Comparison of ENCODE assay signal across 8 cellular contexts in the genomic region with DNA sequence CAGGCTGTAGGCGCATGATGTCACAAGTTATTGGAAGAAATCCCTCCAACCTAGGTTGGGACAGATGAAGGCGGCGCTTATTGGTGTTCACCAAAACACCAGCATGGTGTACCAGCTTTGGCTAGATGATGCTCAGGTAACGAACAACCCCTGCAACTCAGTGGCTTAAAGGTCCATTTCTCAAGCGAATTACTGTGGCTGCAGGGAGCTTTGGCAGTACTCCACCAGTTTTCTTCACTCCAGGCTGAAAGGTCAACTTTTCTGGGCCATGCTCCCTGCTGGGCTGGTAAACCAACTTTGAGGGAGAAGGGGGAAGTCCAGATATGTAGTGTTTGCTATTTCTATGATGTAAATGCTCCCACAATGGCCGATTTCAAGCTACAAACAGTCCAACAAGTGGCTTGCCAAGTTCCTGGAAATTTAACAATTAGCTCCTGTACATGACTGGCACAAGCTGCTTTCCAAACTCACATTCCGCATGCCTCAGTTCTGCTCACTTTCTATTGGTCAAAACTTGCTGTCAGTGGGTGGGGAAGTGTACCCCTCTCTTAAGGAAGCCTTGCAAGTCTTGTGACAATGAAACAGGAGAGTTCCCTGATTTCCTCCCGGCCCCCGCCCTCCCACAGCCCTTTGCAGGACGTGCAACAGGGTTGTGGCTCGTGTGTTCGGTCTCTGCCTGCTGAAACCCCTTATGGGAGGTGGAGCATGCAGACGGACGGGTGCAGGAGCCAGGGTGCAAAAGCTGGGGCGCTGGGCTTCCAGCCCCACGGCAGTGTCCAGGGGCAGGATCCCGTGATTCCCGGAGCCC. TPM values are rescaled to one million over a fixed set of nuclear protein-coding genes. Genes with fewer than 3 reads are reported as not detected.
DNase-seq lines count a peak whose midpoint lies in the region; ATAC-seq and TF ChIP-seq lines count a peak whose summit lies in the region.

No MANE protein-coding gene starts in this region.

- no peak for TF ChIP-seq CTCF in adrenal gland (IDR thresholded peaks at IDR 0.05)

- H3K4me3 Mint-ChIP-seq in CD8-positive, alpha-beta memory T cell, result peak overlapping the region; percentile 82 to 95 (median 93)

- no peak overlapping the region for H3K27ac ChIP-seq in CD8-positive, alpha-beta memory T cell (ENCODE audit: low read depth, low read length)
- H3K27ac ChIP-seq in adrenal gland (peak overlapping the region in 3 of 5 donors; percentile 75 to 99 (median 95)), right cardiac atrium (ENCODE audit: low read length) (peak overlapping the region; percentile 61)

- H3K4me1 ChIP-seq in CD8-positive, alpha-beta memory T cell (ENCODE audit: insufficient read depth, low read length), result peaks cover 7% of the 10 kb centered on the region
- peaks cover 5 to 20% of the 10 kb centered on the region in 2 donors for H3K4me1 ChIP-seq in adrenal gland (replicated peaks in 1 of 2)
- H3K4me1 ChIP-seq in right cardiac atrium (ENCODE audit: control insufficient read depth, insufficient read depth, low read length), result no peaks in the 10 kb centered on the region

- no peak for TF ChIP-seq POLR2A in adrenal gland (IDR thresholded peaks at IDR 0.05)

- H3K9me3 Mint-ChIP-seq in CD8-positive, alpha-beta memory T cell, result no peaks in the 10 kb centered on the region

- no peaks in the 10 kb centered on the region for H3K9me3 ChIP-seq in CD8-positive, alpha-beta memory T cell (ENCODE audit: low read length)
- H3K9me3 ChIP-seq in adrenal gland (replicated peaks in 1 of 3) (no peaks in the 10 kb centered on the region), right cardiac atrium (ENCODE audit: control insufficient read depth, low read length) (no peaks in the 10 kb centered on the region)

- H3K4me3 ChIP-seq in CD8-positive, alpha-beta memory T cell (ENCODE audit: low read length), result peak overlapping the region; percentile 46
- peak overlapping the region in 3 of 4 donors; percentile 61 to 96 (median 71) for H3K4me3 ChIP-seq in adrenal gland
- peak overlapping the region; percentile 86 for H3K4me3 ChIP-seq in right cardiac atrium (ENCODE audit: low read length)

- H3K4me1 Mint-ChIP-seq in CD8-positive, alpha-beta memory T cell, result peaks cover 11 to 18% (median 15%) of the 10 kb centered on the region in 3 donors

- peaks cover 0 to 3% (median 1%) of the 10 kb centered on the region in 3 donors for H3K36me3 Mint-ChIP-seq in CD8-positive, alpha-beta memory T cell

- peak overlapping the region in 6 of 8 donors; percentile 10 to 88 (median 69) for H3K27ac Mint-ChIP-seq in CD8-positive, alpha-beta memory T cell

- POLR2A ChIA-PET in CD8-positive, alpha-beta memory T cell (lab: Charles Lee), result interaction anchor here (1.2 kb wide), 1 partner anchor 57 kb away, joined by 5 read pairs; the partner anchor contains the start of gene AGGF1

- intact Hi-C loops in adrenal gland (cut with DNase I) (no loop called here), right cardiac atrium (cut with DNase I) (no loop called here)

- no peak for DNase-seq in CD8-positive, alpha-beta memory T cell
- DNase-seq in adrenal gland (peak; percentile 21 to 53 (median 32)), right cardiac atrium (peak; percentile 34 to 70 (median 64)), putamen (ENCODE audit: low spot score) (peak; percentile 46), GM19238 (ENCODE audit: insufficient read length, low spot score) (no peak)

- CTCF ChIA-PET in CD8-positive, alpha-beta memory T cell (lab: Charles Lee), result interaction anchor here (0.7 kb wide), 1 partner anchor 10 kb away, joined by 4 read pairs; no protein-coding TSS in a partner anchor

- ATAC-seq in HG03097 (IDR thresholded peaks at IDR 0.05; ENCODE audit: low FRiP score, unreplicated experiment) (peak; percentile 28), right cardiac atrium (peak; percentile 63 to 64), GM21447 (IDR thresholded peaks at IDR 0.05; ENCODE audit: unreplicated experiment) (no peak), GM19324 (IDR thresholded peaks at IDR 0.05; ENCODE audit: low FRiP score, unreplicated experiment) (no peak)

- H3K36me3 ChIP-seq in CD8-positive, alpha-beta memory T cell (ENCODE audit: insufficient read depth, low read length), result no peaks in the 10 kb centered on the region
- H3K36me3 ChIP-seq in adrenal gland (replicated peaks in 1 of 2), result no peaks in the 10 kb centered on the region

- peaks cover 8% of the 10 kb centered on the region in 2 donors for H3K27me3 Mint-ChIP-seq in CD8-positive, alpha-beta memory T cell

- 27 to 45% (median 40%) methylated on average over 4 to 18 of the region's 18 CpGs for WGBS in adrenal gland, 4 donors
- 14% methylated on average over 18 of the region's 18 CpGs for WGBS in right cardiac atrium

- no peaks in the 10 kb centered on the region for H3K27me3 ChIP-seq in CD8-positive, alpha-beta memory T cell (ENCODE audit: insufficient read depth, low read length, poor library complexity, severe bottlenecking)
- H3K27me3 ChIP-seq in adrenal gland, result no peaks in the 10 kb centered on the region
- H3K27me3 ChIP-seq in right cardiac atrium (ENCODE audit: control insufficient read depth, insufficient read depth), result no peaks in the 10 kb centered on the region

RNA-seq across cellular contexts. Expression of gene ZBED3, which starts 0.6 kb away (rescaled TPM):
- total RNA-seq in CD8-positive, alpha-beta memory T cell, result 1 to 10 TPM; 1.3 to 1.5 TPM
- 1.6 TPM for polyA plus RNA-seq in CD8-positive, alpha-beta memory T cell
- total RNA-seq in adrenal gland (10 to 100 TPM in 4 of 8 donors, 1 to 10 TPM in 4; 1.3 to 13.9 (median 10.4) TPM), right cardiac atrium (10 to 100 TPM; 10.0 to 12.5 (median 10.5) TPM)
- polyA plus RNA-seq in adrenal gland (1 to 10 TPM; 4.8 to 7.9 (median 5.7) TPM), right cardiac atrium (5.7 TPM)

RNA-seq across cellular contexts. Expression of gene AGGF1, which starts 57.5 kb away (rescaled TPM):
- 10 to 100 TPM; 31.1 to 35.1 TPM for total RNA-seq in CD8-positive, alpha-beta memory T cell
- 30.2 TPM for polyA plus RNA-seq in CD8-positive, alpha-beta memory T cell
- total RNA-seq in adrenal gland (10 to 100 TPM; 19.7 to 31.4 (median 24.7) TPM), right cardiac atrium (10 to 100 TPM; 11.9 to 14.7 (median 14.6) TPM)
- polyA plus RNA-seq in adrenal gland (10 to 100 TPM in 2 of 3 donors, 1 to 10 TPM in 1; 6.7 to 26.4 (median 11.2) TPM), right cardiac atrium (7.6 TPM)

Comparison
In these comparisons a context has a peak if more than half of its experiments do, and no peak if none do; other contexts are left out.
1. DNase-seq: peak in adrenal gland (7 of 7), right cardiac atrium (3 of 3) and putamen (single experiment); none in CD8-positive, alpha-beta memory T cell (0 of 5) and GM19238 (single experiment).
2. ATAC-seq: peak in HG03097 (single experiment) and right cardiac atrium (2 of 2); none in GM21447 (single experiment) and GM19324 (single experiment).
3. Peak in every context shown above with its lines, with median percentiles within 50 percentile points of each other: H3K4me3 ChIP-seq.